9 cellular contexts compared by ENCODE assay signal in genomic region chr5:154214236-154215106, GRCh38. TPM values are rescaled to one million over a fixed set of nuclear protein-coding genes. Genes with fewer than 3 reads are reported as not detected.
DNase-seq lines count a peak whose midpoint lies in the region; ATAC-seq and TF ChIP-seq lines count a peak whose summit lies in the region.
"Had no signal": no experiment of that assay in that cellular context is flagged by ENCODE, and none has a peak within 500 bp of the region (broad histone marks: within the 10 kb centered on the region; RNA-seq: fewer than 3 reads in every experiment).

No MANE protein-coding gene starts in this region.

- H3K36me3 Mint-ChIP-seq in progenitor cell of endocrine pancreas (ENCODE audit: insufficient read depth) = no peaks in the 10 kb centered on the region

- TF ChIP-seq POLR2A in breast epithelium (IDR thresholded peaks at IDR 0.05) = no peak

- DNase-seq in breast epithelium (ENCODE audit: low spot score in 2 of 2) = no peak
- no peak for DNase-seq in DMS53 (lab: John Stamatoyannopoulos, UW)
- DNase-seq in progenitor cell of endocrine pancreas (ENCODE audit: low spot score, unreplicated experiment) = no peak
- no peak for DNase-seq in cortex of kidney (lab: John Stamatoyannopoulos, UW)
- no peak for DNase-seq in mucosa of descending colon

- no peak overlapping the region for H3K4me3 ChIP-seq in BLaER1 treated with 17β-estradiol and CSF1 and Interleukin-3, amounts not matched to agents 10 nM and 100 nM
- H3K4me3 ChIP-seq in breast epithelium = no peak overlapping the region
- H3K4me3 ChIP-seq in mucosa of descending colon = no peak overlapping the region

- H3K4me3 Mint-ChIP-seq in progenitor cell of endocrine pancreas (ENCODE audit: low read depth) = no peak overlapping the region

- H3K9me3 Mint-ChIP-seq in progenitor cell of endocrine pancreas (ENCODE audit: low read depth) = no peaks in the 10 kb centered on the region

- intact Hi-C loops in breast epithelium (cut with DNase I; ENCODE audit: low total_unique reads) (no loop called here), mucosa of descending colon (cut with DNase I, micrococcal nuclease) (no loop called here)

- ATAC-seq in GM19438 (IDR thresholded peaks at IDR 0.05; ENCODE audit: low read depth, unreplicated experiment) (peak; percentile 59), HG03460 (IDR thresholded peaks at IDR 0.05; ENCODE audit: unreplicated experiment) (peak; percentile 66), mucosa of descending colon (no peak)

- TF ChIP-seq CTCF in breast epithelium (IDR thresholded peaks at IDR 0.05) = no peak
- no peak for TF ChIP-seq CTCF in progenitor cell of endocrine pancreas (IDR thresholded peaks at IDR 0.05; ENCODE audit: unreplicated experiment)
- TF ChIP-seq CTCF in mucosa of descending colon (IDR thresholded peaks at IDR 0.05) = no peak

- H3K27me3 Mint-ChIP-seq in progenitor cell of endocrine pancreas = no peaks in the 10 kb centered on the region

- H3K27me3 ChIP-seq in BLaER1 treated with 17β-estradiol and CSF1 and Interleukin-3, amounts not matched to agents 10 nM and 100 nM = no peaks in the 10 kb centered on the region
- H3K27me3 ChIP-seq in breast epithelium = no peaks in the 10 kb centered on the region

- H3K9me3 ChIP-seq in BLaER1 treated with 17β-estradiol and CSF1 and Interleukin-3, amounts not matched to agents 10 nM and 100 nM (replicated peaks in 1 of 11) = no peaks in the 10 kb centered on the region
- no peaks in the 10 kb centered on the region for H3K9me3 ChIP-seq in breast epithelium
- no peaks in the 10 kb centered on the region for H3K9me3 ChIP-seq in mucosa of descending colon

- peaks cover 29 to 75% (median 60%) of the 10 kb centered on the region in 10 experiments for H3K4me1 ChIP-seq in BLaER1 treated with 17β-estradiol and CSF1 and Interleukin-3, amounts not matched to agents 10 nM and 100 nM
- no peaks in the 10 kb centered on the region for H3K4me1 ChIP-seq in breast epithelium
- no peaks in the 10 kb centered on the region for H3K4me1 ChIP-seq in mucosa of descending colon (ENCODE audit: low read depth)

- peaks cover 3% of the 10 kb centered on the region for H3K4me1 Mint-ChIP-seq in progenitor cell of endocrine pancreas (ENCODE audit: low read depth)

- peaks cover 0 to 12% (median 0%) of the 10 kb centered on the region in 11 experiments; a peak in 6 of 22 replicates for H3K36me3 ChIP-seq in BLaER1 treated with 17β-estradiol and CSF1 and Interleukin-3, amounts not matched to agents 10 nM and 100 nM
- H3K36me3 ChIP-seq in breast epithelium = no peaks in the 10 kb centered on the region
- H3K36me3 ChIP-seq in mucosa of descending colon (ENCODE audit: low read depth) = no peaks in the 10 kb centered on the region

- H3K27ac ChIP-seq in BLaER1 treated with 17β-estradiol and CSF1 and Interleukin-3, amounts not matched to agents 10 nM and 100 nM = peak overlapping the region in 1 of 11 experiments; percentile 22; a peak in 1 of 22 replicates
- H3K27ac ChIP-seq in breast epithelium = peak overlapping the region; percentile 46 to 75
- H3K27ac ChIP-seq: parathyroid adenoma had no signal

- peaks cover 0 to 6% (median 0%) of the 10 kb centered on the region in 11 experiments; a peak in 4 of 22 replicates for H4K20me1 ChIP-seq in BLaER1 treated with 17β-estradiol and CSF1 and Interleukin-3, amounts not matched to agents 10 nM and 100 nM

- H3K9ac ChIP-seq in BLaER1 treated with 17β-estradiol and CSF1 and Interleukin-3, amounts not matched to agents 10 nM and 100 nM = peak overlapping the region in 2 of 11 experiments; percentile 6 to 21; a peak in 1 of 22 replicates
- H3K9ac ChIP-seq: parathyroid adenoma had no signal

- H3K4me2 ChIP-seq in BLaER1 treated with 17β-estradiol and CSF1 and Interleukin-3, amounts not matched to agents 10 nM and 100 nM = peak overlapping the region in 9 of 11 experiments; percentile 1 to 81 (median 60); a peak in 15 of 22 replicates

- no peak overlapping the region for H3K27ac Mint-ChIP-seq in progenitor cell of endocrine pancreas

RNA-seq across cellular contexts. Expression of gene GALNT10, which starts 23.9 kb away (rescaled TPM):
- total RNA-seq in breast epithelium (10 to 100 TPM; 32.8 to 67.2 (median 34.1) TPM), progenitor cell of endocrine pancreas (20.6 and 28.9 TPM in 2 replicates), mucosa of descending colon (10 to 100 TPM; 38.5 to 51.5 (median 41.4) TPM)
